In genomic region chr15:36050899-36051298, GRCh38 we compare ENCODE assay signal across 19 cellular contexts.
"Had no signal": no experiment of that assay in that cellular context is flagged by ENCODE, and none has a peak within 500 bp of the region (broad histone marks: within the 10 kb centered on the region; RNA-seq: fewer than 3 reads in every experiment).

No MANE protein-coding gene starts in this region.

- DNase-seq: activated CD4-positive, alpha-beta T cell treated with anti-CD3 and anti-CD28 coated beads, Interleukin-2, amount 10 ng/mL, durations not matched to agents 7 days and 5 days; activated CD4-positive, CD25-positive, alpha-beta regulatory T cell; activated CD8-positive, alpha-beta T cell treated with anti-CD3 and anti-CD28 coated beads, Interleukin-2, amount 10 ng/mL, durations not matched to agents 7 days and 5 days; activated naive CD4-positive, alpha-beta T cell treated with anti-CD3 and anti-CD28 coated beads for 36 hours; activated naive CD8-positive, alpha-beta T cell treated with anti-CD3 and anti-CD28 coated beads, Interleukin-2, amount 50 U/mL, for 24 hours; activated T-cell treated with anti-CD3 and anti-CD28 coated beads, Interleukin-2, amount 50 U/mL, for 24 hours; central memory CD4-positive, alpha-beta T cell; dorsolateral prefrontal cortex; foreskin melanocyte; immature natural killer cell; kidney glomerular epithelial cell; occipital lobe; posterior cingulate gyrus; stimulated activated naive B cell treated with anti-CD40 and anti-IgM and Interleukin-4, amounts not matched to agents 10 μg/mL and 1 μg/mL and 100 μg/mL, for 72 hours; T-helper 9 cell; upper lobe of right lung had no signal

- H3K27ac ChIP-seq: dorsolateral prefrontal cortex, epithelial cell of prostate, thoracic aorta, upper lobe of right lung had no signal

- ATAC-seq: activated CD8-positive, alpha-beta T cell treated with anti-CD3 and anti-CD28 coated beads, Interleukin-2, amount 10 ng/mL, durations not matched to agents 7 days and 5 days; activated naive CD8-positive, alpha-beta T cell treated with anti-CD3 and anti-CD28 coated beads, Interleukin-2, amount 50 U/mL, for 24 hours; natural killer cell treated with Interleukin-12 subunit alpha and Interleukin-12 subunit beta and Interleukin-15 and Interleukin-18, amount 100 ng/mL, for 72 hours; stimulated activated naive B cell treated with anti-CD40 and anti-IgM and Interleukin-4, amounts not matched to agents 10 μg/mL and 1 μg/mL and 100 μg/mL, for 72 hours; upper lobe of right lung had no signal

- H3K4me1 ChIP-seq: upper lobe of right lung had no signal

- H3K4me3 ChIP-seq: dorsolateral prefrontal cortex, thoracic aorta, upper lobe of right lung had no signal

- H3K9me3 ChIP-seq: thoracic aorta, upper lobe of right lung had no signal

- H3K36me3 ChIP-seq: thoracic aorta, upper lobe of right lung had no signal

- H3K27me3 ChIP-seq: dorsolateral prefrontal cortex, upper lobe of right lung had no signal
